8 cellular contexts compared by ENCODE assay signal in genomic region chr1:65068202-65069011, GRCh38.
A peak's percentile ranks its signal among the peaks of the same experiment; 100 is the strongest.
DNase-seq lines count a peak whose midpoint lies in the region; ATAC-seq lines count a peak whose summit lies in the region.

No MANE protein-coding gene starts in this region.

- peaks cover 45% of the 10 kb centered on the region for H3K4me1 Mint-ChIP-seq in activated CD4-positive, alpha-beta T cell treated with anti-CD3 and anti-CD28 coated beads for 36 hours

- H3K9me3 ChIP-seq in ectodermal cell (ENCODE audit: control insufficient read depth, low read length) (no peaks in the 10 kb centered on the region), muscle layer of colon (ENCODE audit: low read length) (no peaks in the 10 kb centered on the region)

- H3K4me3 ChIP-seq in ectodermal cell (ENCODE audit: insufficient read depth, low read depth, low read length) = peak overlapping the region; percentile 93
- peak overlapping the region; percentile 67 to 79 for H3K4me3 ChIP-seq in muscle layer of colon (ENCODE audit: low read depth in 1 of 2, low read length in 2 of 2)

- peak overlapping the region; percentile 88 for H3K27ac ChIP-seq in ectodermal cell (ENCODE audit: insufficient read depth, low read depth, low read length, poor library complexity, severe bottlenecking)
- peak overlapping the region; percentile 99 for H3K27ac ChIP-seq in muscle layer of colon (ENCODE audit: low read depth, low read length)

- intact Hi-C loops in activated CD4-positive, alpha-beta T cell treated with anti-CD3 and anti-CD28 coated beads for 36 hours (cut with DNase I, micrococcal nuclease) = loop anchor here (1.0 to 10.0 kb wide), 11 partner anchors 8 to 1474 kb away; partner anchors contain the start of genes JAK1 (in 1 of the 2), LEPR (in 1 of the 2), LEPROT (in 1 of the 2) and PGM1 (in 1 of the 2)

- no peaks in the 10 kb centered on the region for H3K27me3 Mint-ChIP-seq in activated CD4-positive, alpha-beta T cell treated with anti-CD3 and anti-CD28 coated beads for 36 hours

- WGBS in ectodermal cell, 2 experiments = 15 to 17% methylated on average over 16 to 20 of the region's 20 CpGs

- DNase-seq in activated CD4-positive, alpha-beta T cell treated with anti-CD3 and anti-CD28 coated beads for 36 hours = peak; percentile 39
- no peak for DNase-seq in activated CD4-positive, alpha-beta T cell treated with anti-CD3 and anti-CD28 coated beads, Interleukin-2, amount 50 U/mL, for 1 hour
- DNase-seq in SW480 (ENCODE audit: low spot score) (peak; percentile 46), NCI-H187 treated with DMSO at 0.1 percent for 48 hours (lab: John Stamatoyannopoulos, UW) (no peak), HCEC 1CT (no peak)

- H3K4me1 ChIP-seq in ectodermal cell (ENCODE audit: control insufficient read depth, insufficient read depth, low read length) (peaks cover 6% of the 10 kb centered on the region), muscle layer of colon (ENCODE audit: insufficient read depth, low read length) (peaks cover 23% of the 10 kb centered on the region)

- no peaks in the 10 kb centered on the region for H3K36me3 ChIP-seq in ectodermal cell (ENCODE audit: control insufficient read depth, insufficient read depth, low read length)
- H3K36me3 ChIP-seq in muscle layer of colon (ENCODE audit: insufficient read depth, low read length) = no peaks in the 10 kb centered on the region

- H3K9ac ChIP-seq in muscle layer of colon (ENCODE audit: low read length) = peak overlapping the region; percentile 75

- peak overlapping the region; percentile 93 for H3K4me3 Mint-ChIP-seq in activated CD4-positive, alpha-beta T cell treated with anti-CD3 and anti-CD28 coated beads for 36 hours

- peak overlapping the region; percentile 95 for H3K27ac Mint-ChIP-seq in activated CD4-positive, alpha-beta T cell treated with anti-CD3 and anti-CD28 coated beads for 36 hours

- peak; percentile 15 for ATAC-seq in activated CD4-positive, alpha-beta T cell treated with anti-CD3 and anti-CD28 coated beads for 36 hours
- ATAC-seq in HG03280 (IDR thresholded peaks at IDR 0.05; ENCODE audit: unreplicated experiment) = peak; percentile 3

- peaks cover 2% of the 10 kb centered on the region for H3K36me3 Mint-ChIP-seq in activated CD4-positive, alpha-beta T cell treated with anti-CD3 and anti-CD28 coated beads for 36 hours (ENCODE audit: low read depth)

- POLR2A ChIA-PET in activated CD4-positive, alpha-beta T cell treated with anti-CD3 and anti-CD28 coated beads for 36 hours (lab: Charles Lee) = interaction anchor here (1.7 kb wide), 1 partner anchor 66 kb away, joined by 8 read pairs; no protein-coding TSS in a partner anchor

- no peaks in the 10 kb centered on the region for H3K9me3 Mint-ChIP-seq in activated CD4-positive, alpha-beta T cell treated with anti-CD3 and anti-CD28 coated beads for 36 hours (ENCODE audit: low read depth)

- H3K27me3 ChIP-seq in ectodermal cell (ENCODE audit: control insufficient read depth, insufficient read depth, low read length, poor library complexity, severe bottlenecking) = no peaks in the 10 kb centered on the region
- no peaks in the 10 kb centered on the region for H3K27me3 ChIP-seq in muscle layer of colon (ENCODE audit: control insufficient read depth in 1 of 2, insufficient read depth in 2 of 2, low read length in 2 of 2)

- CTCF ChIA-PET in activated CD4-positive, alpha-beta T cell treated with anti-CD3 and anti-CD28 coated beads for 36 hours (lab: Charles Lee) = no interaction called here

Comparison
In these comparisons a context has a peak if more than half of its experiments do, and no peak if none do; other contexts are left out.
1. DNase-seq: peak in activated CD4-positive, alpha-beta T cell treated with anti-CD3 and anti-CD28 coated beads for 36 hours (single experiment) and SW480 (single experiment); none in activated CD4-positive, alpha-beta T cell treated with anti-CD3 and anti-CD28 coated beads, Interleukin-2, amount 50 U/mL, for 1 hour (single experiment), NCI-H187 treated with DMSO at 0.1 percent for 48 hours (single experiment) and HCEC 1CT (single experiment).